In genomic region chr15:68054658-68055223, GRCh38 we compare ENCODE assay signal across 8 cellular contexts. TPM values are rescaled to one million over a fixed set of nuclear protein-coding genes. Genes with fewer than 3 reads are reported as not detected.
A peak's percentile ranks its signal among the peaks of the same experiment; 100 is the strongest.
DNase-seq lines count a peak whose midpoint lies in the region; ATAC-seq, FAIRE-seq and TF ChIP-seq lines count a peak whose summit lies in the region.

No MANE protein-coding gene starts in this region.

- H3K27ac ChIP-seq in adrenal gland, result peak overlapping the region; percentile 85 to 98 (median 95)
- peak overlapping the region; percentile 90 for H3K27ac ChIP-seq in psoas muscle

- H3K36me3 ChIP-seq in adrenal gland (replicated peaks in 1 of 2), result no peaks in the 10 kb centered on the region
- H3K36me3 ChIP-seq in psoas muscle (ENCODE audit: insufficient read depth in 1 of 2, low read depth in 1 of 2), result no peaks in the 10 kb centered on the region

- no peak for TF ChIP-seq CTCF in adrenal gland (IDR thresholded peaks at IDR 0.05)
- no peak for TF ChIP-seq CTCF in psoas muscle (IDR thresholded peaks at IDR 0.05)

- H3K27me3 ChIP-seq in adrenal gland, result no peaks in the 10 kb centered on the region
- no peaks in the 10 kb centered on the region for H3K27me3 ChIP-seq in psoas muscle (ENCODE audit: insufficient read depth in 3 of 3, low read length in 2 of 3)

- no peak for TF ChIP-seq POLR2A in adrenal gland (IDR thresholded peaks at IDR 0.05)

- 0 to 2% (median 1%) methylated on average over 1 to 32 of the region's 32 CpGs for WGBS in adrenal gland, 4 donors
- 0 to 1% (median 1%) methylated on average over 26 to 32 of the region's 32 CpGs for WGBS in psoas muscle, 3 donors

- ATAC-seq in GM19023 (IDR thresholded peaks at IDR 0.05; ENCODE audit: unreplicated experiment), result peak; percentile 6
- peak; percentile 60 for ATAC-seq in left ventricle myocardium superior
- ATAC-seq in psoas muscle, result peak; percentile 53 to 73 (median 64)

- H3K4me3 ChIP-seq in adrenal gland (peak overlapping the region; percentile 97 to 100 (median 98)), psoas muscle (peak overlapping the region; percentile 89)

- DNase-seq in ACHN, result peak; percentile 44
- peak; percentile 57 for DNase-seq in HK-2 (ENCODE audit: unreplicated experiment)
- DNase-seq in SK-MEL-5 (ENCODE audit: low read depth, low spot score), result peak; percentile 31
- DNase-seq in adrenal gland, result peak; percentile 59 to 76 (median 67)
- DNase-seq in left ventricle myocardium superior, result peak; percentile 65
- peak; percentile 62 to 79 for DNase-seq in psoas muscle
- no peak for DNase-seq in RCC 7860 (ENCODE audit: low spot score)

- in situ Hi-C loops in ACHN (cut with HindIII; ENCODE audit: low pct_ligation_motif_present, low pct_unique_long_range_greater_than_20kb, low sequenced_read_pairs) (no loop called here), SK-MEL-5 (cut with HindIII; ENCODE audit: low pct_unique_long_range_greater_than_20kb, low sequenced_read_pairs) (no loop called here)

- intact Hi-C loops in adrenal gland (cut with DNase I), result loop anchor here (10.0 kb wide), 3 partner anchors 60 to 190 kb away; no protein-coding TSS in a partner anchor
- intact Hi-C loops in left ventricle myocardium superior (cut with micrococcal nuclease), result no loop called here
- intact Hi-C loops in psoas muscle (cut with DNase I), result loop anchor here (5.0 to 10.0 kb wide), 2 partner anchors 190 to 532 kb away; partner anchors contain the start of gene C15orf61 (in 1 of the 2)

- H3K4me1 ChIP-seq in adrenal gland (replicated peaks in 1 of 2) (peaks cover 11 to 34% of the 10 kb centered on the region in 2 donors), psoas muscle (peaks cover 32% of the 10 kb centered on the region)

- no peak for FAIRE-seq in RCC 7860 (lab: Jason Lieb, UNC)

- H3K9me3 ChIP-seq in adrenal gland (replicated peaks in 1 of 3) (no peaks in the 10 kb centered on the region), psoas muscle (no peaks in the 10 kb centered on the region)

RNA-seq across cellular contexts. Expression of gene PIAS1, which starts 0.6 kb away (rescaled TPM):
- 23.0 and 26.9 TPM in 2 replicates for total RNA-seq in SK-MEL-5 (2014; rRNA removed; shearing (Covaris generic))
- 12.5 and 18.0 TPM in 2 replicates for polyA plus RNA-seq in SK-MEL-5 (2015; cell fraction: cytosol; rRNA removed)
- polyA plus RNA-seq in SK-MEL-5 (2015; cell fraction: nucleus; rRNA removed), result 39.9 and 41.2 TPM in 2 replicates
- total RNA-seq in adrenal gland (10 to 100 TPM; 23.3 to 60.0 (median 38.8) TPM), left ventricle myocardium superior (27.2 TPM), psoas muscle (10 to 100 TPM; 18.2 to 28.7 (median 20.8) TPM)
- polyA plus RNA-seq in adrenal gland (10 to 100 TPM; 12.7 to 39.2 (median 32.9) TPM), psoas muscle (10 to 100 TPM in 1 of 3 donors, 1 to 10 TPM in 2; 4.4 to 15.5 (median 5.0) TPM)

Comparison
In these comparisons a context has a peak if more than half of its experiments do, and no peak if none do; other contexts are left out.
1. ATAC-seq: peak in every context shown above with its lines; median percentile 64 in psoas muscle; 60 in left ventricle myocardium superior; 6 in GM19023.